In the genomic region with DNA sequence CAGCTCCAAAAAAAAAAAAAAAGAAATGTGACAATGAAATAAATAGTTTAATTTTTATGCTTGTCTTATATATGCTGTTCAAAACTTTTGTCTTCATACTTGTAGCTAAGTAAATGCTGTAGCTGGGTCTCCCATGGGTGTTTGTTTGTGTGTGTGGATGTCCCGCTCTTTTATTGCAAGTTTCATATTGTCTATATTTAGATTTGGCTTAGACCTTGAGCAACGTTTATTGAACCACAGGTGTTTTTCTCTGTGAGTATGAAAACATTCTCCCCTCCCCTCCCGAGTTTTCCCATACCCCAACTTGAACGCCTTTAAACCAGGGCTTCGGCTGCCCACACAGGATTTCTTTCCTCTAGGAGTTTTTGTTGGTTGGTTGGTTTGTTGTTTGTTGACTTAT, we compare ENCODE assay signal across 26 cellular contexts.
"Had no signal": no experiment of that assay in that cellular context is flagged by ENCODE, and none has a peak within 500 bp of the region (broad histone marks: within the 10 kb centered on the region; RNA-seq: fewer than 3 reads in every experiment).

No MANE protein-coding gene starts in this region.

- H3K4me2 ChIP-seq: PC-9 had no signal

- H2AFZ ChIP-seq: PC-9 had no signal

- H3K27ac Mint-ChIP-seq: activated CD4-positive, alpha-beta T cell treated with anti-CD3 and anti-CD28 coated beads, Interleukin-2, amount 10 ng/mL, durations not matched to agents 24 days and 14 days; activated CD8-positive, alpha-beta memory T cell treated with anti-CD3 and anti-CD28 coated beads, Interleukin-2, amount 10 ng/mL, durations not matched to agents 7 days and 5 days; activated naive CD8-positive, alpha-beta T cell treated with anti-CD3 and anti-CD28 coated beads, Interleukin-2, amount 10 ng/mL, durations not matched to agents 7 days and 5 days; activated T-cell treated with anti-CD3 and anti-CD28 coated beads, Interleukin-2, amount 50 U/mL, for 24 hours; activated T-helper 1 cell treated with anti-CD3 and anti-CD28 coated beads, Interleukin-12 subunit alpha, Interleukin-12 subunit beta, Interleukin-2, Interleukin-4 antibody, amounts not matched to agents 30 ng/mL and 10 ng/mL and 1 ng/mL, durations not matched to agents 14 hours and 24 hours and 36 hours; T-helper 17 cell; WTC11 had no signal

- H3K27me3 Mint-ChIP-seq: activated CD4-positive, alpha-beta T cell treated with anti-CD3 and anti-CD28 coated beads, Interleukin-2, amount 10 ng/mL, durations not matched to agents 24 days and 14 days; activated CD8-positive, alpha-beta memory T cell treated with anti-CD3 and anti-CD28 coated beads, Interleukin-2, amount 10 ng/mL, durations not matched to agents 7 days and 5 days; activated naive CD8-positive, alpha-beta T cell treated with anti-CD3 and anti-CD28 coated beads, Interleukin-2, amount 10 ng/mL, durations not matched to agents 7 days and 5 days; activated T-cell treated with anti-CD3 and anti-CD28 coated beads, Interleukin-2, amount 50 U/mL, for 24 hours; T-helper 17 cell had no signal

- H3K27me3 ChIP-seq: adrenal gland, colonic mucosa had no signal

- H3K4me3 ChIP-seq: adrenal gland, colonic mucosa, PC-9 had no signal

- H3K27ac ChIP-seq: adrenal gland, colonic mucosa, PC-9 had no signal

- ATAC-seq: activated CD8-positive, alpha-beta memory T cell treated with anti-CD3 and anti-CD28 coated beads, Interleukin-2, amount 10 ng/mL, durations not matched to agents 7 days and 5 days; T-helper 17 cell; WTC11 had no signal

- H3K9me3 ChIP-seq: adrenal gland, colonic mucosa had no signal

- H3K4me1 ChIP-seq: adrenal gland, colonic mucosa had no signal

- H3K4me3 Mint-ChIP-seq: activated CD4-positive, alpha-beta T cell treated with anti-CD3 and anti-CD28 coated beads, Interleukin-2, amount 10 ng/mL, durations not matched to agents 24 days and 14 days; activated CD8-positive, alpha-beta memory T cell treated with anti-CD3 and anti-CD28 coated beads, Interleukin-2, amount 10 ng/mL, durations not matched to agents 7 days and 5 days; activated naive CD8-positive, alpha-beta T cell treated with anti-CD3 and anti-CD28 coated beads, Interleukin-2, amount 10 ng/mL, durations not matched to agents 7 days and 5 days; activated T-cell treated with anti-CD3 and anti-CD28 coated beads, Interleukin-2, amount 50 U/mL, for 24 hours; activated T-helper 1 cell treated with anti-CD3 and anti-CD28 coated beads, Interleukin-12 subunit alpha, Interleukin-12 subunit beta, Interleukin-2, Interleukin-4 antibody, amounts not matched to agents 30 ng/mL and 10 ng/mL and 1 ng/mL, durations not matched to agents 14 hours and 24 hours and 36 hours; T-helper 17 cell; WTC11 had no signal

- DNase-seq: activated CD4-positive, alpha-beta T cell treated with anti-CD3 and anti-CD28 coated beads for 1 hour; activated CD4-positive, alpha-beta T cell treated with anti-CD3 and anti-CD28 coated beads, Interleukin-2, amount 10 ng/mL, durations not matched to agents 24 days and 14 days; activated CD4-positive, alpha-beta T cell treated with anti-CD3 and anti-CD28 coated beads, Interleukin-2, amount 50 U/mL, for 48 hours; activated CD8-positive, alpha-beta memory T cell treated with anti-CD3 and anti-CD28 coated beads, Interleukin-2, amount 10 ng/mL, durations not matched to agents 7 days and 5 days; activated gamma-delta T cell; activated naive CD4-positive, alpha-beta T cell treated with anti-CD3 and anti-CD28 coated beads, Interleukin-2, amount 50 U/mL, for 16 hours; activated naive CD8-positive, alpha-beta T cell treated with anti-CD3 and anti-CD28 coated beads, Interleukin-2, amount 10 ng/mL, durations not matched to agents 7 days and 5 days; activated T-cell treated with anti-CD3 and anti-CD28 coated beads, Interleukin-2, amount 50 U/mL, for 24 hours; adrenal gland; anterior cingulate cortex; Karpas-422; NCI-H1048; NCI-H1930; NCI-H2171; NCI-H226; NCI-H510A; NCI-H526 treated with DMSO at 0.1 percent for 48 hours; NCI-H82; NK-92 treated with Interleukin-12 subunit alpha and Interleukin-12 subunit beta, amount 100 ng/mL, for 24 hours; PC-9; SIG-M5; T-helper 17 cell; T-helper 9 cell had no signal

- H3K9me3 Mint-ChIP-seq: activated CD4-positive, alpha-beta T cell treated with anti-CD3 and anti-CD28 coated beads, Interleukin-2, amount 10 ng/mL, durations not matched to agents 24 days and 14 days; activated naive CD8-positive, alpha-beta T cell treated with anti-CD3 and anti-CD28 coated beads, Interleukin-2, amount 10 ng/mL, durations not matched to agents 7 days and 5 days; activated T-cell treated with anti-CD3 and anti-CD28 coated beads, Interleukin-2, amount 50 U/mL, for 24 hours; activated T-helper 1 cell treated with anti-CD3 and anti-CD28 coated beads, Interleukin-12 subunit alpha, Interleukin-12 subunit beta, Interleukin-2, Interleukin-4 antibody, amounts not matched to agents 30 ng/mL and 10 ng/mL and 1 ng/mL, durations not matched to agents 14 hours and 24 hours and 36 hours; WTC11 had no signal

- H3K36me3 ChIP-seq: colonic mucosa had no signal

- H3K4me1 Mint-ChIP-seq: activated naive CD8-positive, alpha-beta T cell treated with anti-CD3 and anti-CD28 coated beads, Interleukin-2, amount 10 ng/mL, durations not matched to agents 7 days and 5 days; T-helper 17 cell; WTC11 had no signal
